In genomic region chr7:6162650-6163366, GRCh38 we compare ENCODE assay signal across 16 cellular contexts. TPM values are rescaled to one million over a fixed set of nuclear protein-coding genes. Genes with fewer than 3 reads are reported as not detected.
DNase-seq lines count a peak whose midpoint lies in the region; TF ChIP-seq lines count a peak whose summit lies in the region.
"Had no signal": no experiment of that assay in that cellular context is flagged by ENCODE, and none has a peak within 500 bp of the region (broad histone marks: within the 10 kb centered on the region; RNA-seq: fewer than 3 reads in every experiment).

No MANE protein-coding gene starts in this region.

- H3K27me3 ChIP-seq in MM.1S (replicated peaks; ENCODE audit: insufficient read depth, low read length) (no peaks in the 10 kb centered on the region), ascending aorta (no peaks in the 10 kb centered on the region), mesenchymal stem cell (ENCODE audit: control insufficient read depth in 1 of 2, insufficient read depth in 1 of 2, low read length in 2 of 2) (no peaks in the 10 kb centered on the region), thyroid gland (no peaks in the 10 kb centered on the region), breast epithelium (no peaks in the 10 kb centered on the region)

- H2BK5ac ChIP-seq in mesenchymal stem cell (ENCODE audit: low read depth, low read length, poor library complexity, severe bottlenecking), result no peak overlapping the region

- peaks cover 26% of the 10 kb centered on the region for H3K79me1 ChIP-seq in mesenchymal stem cell (replicated peaks; ENCODE audit: low read length, poor library complexity, severe bottlenecking)

- H3K18ac ChIP-seq in mesenchymal stem cell (ENCODE audit: low read depth in 1 of 2, low read length in 2 of 2), result no peak overlapping the region

- H3K4me3 ChIP-seq in MM.1S (ENCODE audit: low read length) (peak overlapping the region; percentile 54), ascending aorta (peak overlapping the region in 1 of 2 donors; percentile 24), mesenchymal stem cell (ENCODE audit: insufficient read depth in 1 of 2, low read depth in 1 of 2, low read length in 2 of 2) (no peak overlapping the region), thyroid gland (replicated peaks in 1 of 3) (no peak overlapping the region), breast epithelium (no peak overlapping the region)
- H3K4me3 ChIP-seq: lung had no signal

- peak overlapping the region; percentile 22; the same call in 1 of the 2 replicates for H2AFZ ChIP-seq in MM.1S (ENCODE audit: low read length)
- no peak overlapping the region for H2AFZ ChIP-seq in mesenchymal stem cell (ENCODE audit: low read depth, low read length)

- no peak overlapping the region for H2BK12ac ChIP-seq in mesenchymal stem cell (ENCODE audit: low read length in 2 of 2)

- H3K4me2 ChIP-seq in MM.1S (ENCODE audit: low read depth, low read length) (peak overlapping the region; percentile 95), mesenchymal stem cell (ENCODE audit: low read length, poor library complexity, severe bottlenecking) (no peak overlapping the region)

- TF ChIP-seq POLR2A in thyroid gland (IDR thresholded peaks at IDR 0.05) (no peak), breast epithelium (IDR thresholded peaks at IDR 0.05) (no peak)

- no peak overlapping the region for H3K14ac ChIP-seq in mesenchymal stem cell (ENCODE audit: low read length in 2 of 2)

- WGBS in mesenchymal stem cell, result 96% methylated on average over 18 of the region's 18 CpGs
- 87 to 93% methylated on average over 14 to 17 of the region's 18 CpGs for WGBS in thyroid gland, 2 donors

- H3K9me2 ChIP-seq in MM.1S (replicated peaks; ENCODE audit: insufficient read depth, low read length), result no peaks in the 10 kb centered on the region

- H3K4me1 ChIP-seq in MM.1S (ENCODE audit: low read length) (peaks cover 44% of the 10 kb centered on the region), ascending aorta (peaks cover 5 to 33% of the 10 kb centered on the region in 2 donors), mesenchymal stem cell (ENCODE audit: control insufficient read depth, insufficient read depth, low read depth, low read length) (peaks cover 4% of the 10 kb centered on the region), thyroid gland (peaks cover 0 to 5% of the 10 kb centered on the region in 2 donors), breast epithelium (no peaks in the 10 kb centered on the region)

- H3K9me3 ChIP-seq in MM.1S (replicated peaks; ENCODE audit: insufficient read depth, low read length) (no peaks in the 10 kb centered on the region), ascending aorta (no peaks in the 10 kb centered on the region), mesenchymal stem cell (ENCODE audit: control insufficient read depth, low read length) (no peaks in the 10 kb centered on the region), thyroid gland (no peaks in the 10 kb centered on the region), breast epithelium (no peaks in the 10 kb centered on the region)

- H3F3A ChIP-seq in MM.1S (ENCODE audit: insufficient read depth, low read length), result peaks cover 40% of the 10 kb centered on the region

- H3K4ac ChIP-seq in mesenchymal stem cell (ENCODE audit: low read depth in 1 of 2, low read length in 2 of 2), result no peak overlapping the region

- intact Hi-C loops in ascending aorta (cut with DNase I) (loop anchor here (1.0 to 10.0 kb wide), 3 partner anchors 12 to 282 kb away; partner anchors contain the start of gene DAGLB), thyroid gland (cut with DNase I) (no loop called here), breast epithelium (cut with DNase I; ENCODE audit: low total_unique reads) (loop anchor here (10.0 kb wide), 1 partner anchor 152 kb away; no protein-coding TSS in a partner anchor)

- no peaks in the 10 kb centered on the region for H4K20me1 ChIP-seq in MM.1S (ENCODE audit: insufficient read depth, low read length)

- H4K8ac ChIP-seq in mesenchymal stem cell (ENCODE audit: low read length), result no peak overlapping the region

- H2BK15ac ChIP-seq in mesenchymal stem cell (ENCODE audit: low read depth, poor library complexity, severe bottlenecking), result no peak overlapping the region

- peak overlapping the region; percentile 80 for H3K9ac ChIP-seq in MM.1S (ENCODE audit: low read length)
- peak overlapping the region; percentile 74 for H3K9ac ChIP-seq in mesenchymal stem cell (ENCODE audit: low read length)

- peak; percentile 81 for DNase-seq in MM.1S
- DNase-seq in ascending aorta (ENCODE audit: low spot score in 2 of 2), result no peak
- no peak for DNase-seq in mesenchymal stem cell
- no peak for DNase-seq in thyroid gland
- DNase-seq in breast epithelium (ENCODE audit: low spot score in 2 of 2), result no peak
- no peak for DNase-seq in stimulated activated naive CD4-positive, alpha-beta T cell treated with Interleukin-2 at 50 U/mL for 16 hours (lab: John Stamatoyannopoulos, UW)
- no peak for DNase-seq in EL
- DNase-seq: activated CD4-positive, alpha-beta T cell treated with anti-CD3 and anti-CD28 coated beads for 48 hours; caudate nucleus; foreskin melanocyte; natural killer cell; NCI-H2227 treated with DMSO at 0.1 percent for 48 hours; stimulated activated CD4-positive, alpha-beta T cell treated with anti-CD3 and anti-CD28 coated beads, Interleukin-1b, Interleukin-23, amount 100 ng/mL, for 48 hours; substantia nigra; T1000 had no signal

- H3K79me2 ChIP-seq in MM.1S (ENCODE audit: low read length), result peaks cover 25% of the 10 kb centered on the region

- peak overlapping the region; percentile 14 for H4K91ac ChIP-seq in mesenchymal stem cell (ENCODE audit: low read length)

- H3K36me3 ChIP-seq in MM.1S (replicated peaks; ENCODE audit: insufficient read depth, low read length), result no peaks in the 10 kb centered on the region
- peaks cover 32 to 46% of the 10 kb centered on the region in 2 donors for H3K36me3 ChIP-seq in ascending aorta
- H3K36me3 ChIP-seq in mesenchymal stem cell (ENCODE audit: control insufficient read depth in 1 of 2, insufficient read depth in 2 of 2, low read depth in 1 of 2, low read length in 2 of 2), result peaks cover 74 to 80% of the 10 kb centered on the region in 2 experiments
- peaks cover 18 to 21% of the 10 kb centered on the region in 2 donors for H3K36me3 ChIP-seq in thyroid gland
- peaks cover 7% of the 10 kb centered on the region for H3K36me3 ChIP-seq in breast epithelium

- no peak overlapping the region for H2BK120ac ChIP-seq in mesenchymal stem cell (ENCODE audit: low read depth, low read length)

- H3K23ac ChIP-seq in mesenchymal stem cell (ENCODE audit: low read length in 2 of 2), result no peak overlapping the region

- no peak overlapping the region for H2AK5ac ChIP-seq in mesenchymal stem cell (ENCODE audit: low read length, severe bottlenecking)

- H3K27ac ChIP-seq in MM.1S (ENCODE audit: low read length) (peak overlapping the region; percentile 98), ascending aorta (peak overlapping the region; percentile 92 to 96), mesenchymal stem cell (ENCODE audit: low read length, poor library complexity, severe bottlenecking) (no peak overlapping the region), thyroid gland (peak overlapping the region in 2 of 3 donors; percentile 51 to 55), breast epithelium (peak overlapping the region in 1 of 2 donors; percentile 56)

- TF ChIP-seq CTCF in MM.1S (IDR thresholded peaks at IDR 0.05; ENCODE audit: low read length) (peak; percentile 30; the same call in 1 of the 2 replicates), ascending aorta (IDR thresholded peaks at IDR 0.05) (no peak), thyroid gland (IDR thresholded peaks at IDR 0.05) (no peak), breast epithelium (IDR thresholded peaks at IDR 0.05) (no peak)

RNA-seq across cellular contexts. Expression of gene USP42, which starts 58.1 kb away (rescaled TPM):
- total RNA-seq in ascending aorta, result 1.5 TPM
- polyA plus RNA-seq in mesenchymal stem cell (2013, experiment 1 of 2), result 9.3 TPM
- polyA plus RNA-seq in mesenchymal stem cell (2013, experiment 2 of 2), result 9.6 TPM
- total RNA-seq in thyroid gland, result 10 to 100 TPM in 3 of 4 donors, 1 to 10 TPM in 1; 9.9 to 14.7 (median 10.6) TPM
- 1 to 10 TPM; 5.6 to 8.8 (median 7.8) TPM for total RNA-seq in breast epithelium
